In genomic region chr16:66420396-66420795, GRCh38 we compare ENCODE assay signal across 17 cellular contexts. TPM values are rescaled to one million over a fixed set of nuclear protein-coding genes. Genes with fewer than 3 reads are reported as not detected.
A peak's percentile ranks its signal among the peaks of the same experiment; 100 is the strongest.
DNase-seq lines count a peak whose midpoint lies in the region; ATAC-seq and TF ChIP-seq lines count a peak whose summit lies in the region.
"Had no signal": no experiment of that assay in that cellular context is flagged by ENCODE, and none has a peak within 500 bp of the region (broad histone marks: within the 10 kb centered on the region; RNA-seq: fewer than 3 reads in every experiment).

No MANE protein-coding gene starts in this region.

- POLR2A ChIA-PET in IMR-90 (lab: Charles Lee; ENCODE audit: unreplicated experiment): no interaction called here

- H3K36me3 ChIP-seq in IMR-90 (ENCODE audit: control insufficient read depth, insufficient read depth, low read length): no peaks in the 10 kb centered on the region
- H3K36me3 ChIP-seq: BLaER1, HAP-1 had no signal

- H3K27me3 ChIP-seq in IMR-90 (ENCODE audit: control insufficient read depth, insufficient read depth, low read length): peaks cover 47% of the 10 kb centered on the region

- H3K4ac ChIP-seq in IMR-90 (ENCODE audit: low read depth, low read length): no peak overlapping the region

- intact Hi-C loops in IMR-90 (cut with micrococcal nuclease): no loop called here

- no peak overlapping the region for H2BK5ac ChIP-seq in IMR-90 (ENCODE audit: low read depth, low read length, poor library complexity, severe bottlenecking)

- no peak overlapping the region for H2AK9ac ChIP-seq in IMR-90 (replicated peaks; ENCODE audit: low read depth, low read length, poor library complexity)

- H2BK20ac ChIP-seq in IMR-90 (ENCODE audit: low read depth, low read length): no peak overlapping the region

- peaks cover 26% of the 10 kb centered on the region for H3K27me3 Mint-ChIP-seq in activated T-helper 17 cell treated with anti-CD3 and anti-CD28 coated beads, Interleukin-2, amount 50 U/mL, for 72 hours

- H3K27ac ChIP-seq in IMR-90 (ENCODE audit: insufficient read depth, low read length): no peak overlapping the region
- H3K27ac ChIP-seq: BLaER1 had no signal

- no peak for TF ChIP-seq RAD21 in IMR-90 (IDR thresholded peaks at IDR 0.05; ENCODE audit: low read length)

- no peak overlapping the region for H3K18ac ChIP-seq in IMR-90 (ENCODE audit: low read depth, low read length)

- no peak overlapping the region for H2BK15ac ChIP-seq in IMR-90 (ENCODE audit: low read depth, low read length)

- ATAC-seq in IMR-90 (ENCODE audit: low read depth) (no peak), HG03039 (IDR thresholded peaks at IDR 0.05; ENCODE audit: unreplicated experiment) (no peak), HG03354 (IDR thresholded peaks at IDR 0.05; ENCODE audit: poor library complexity, severe bottlenecking, unreplicated experiment) (no peak)
- no peak for ATAC-seq in activated T-helper 17 cell treated with anti-CD3 and anti-CD28 coated beads, Interleukin-2, amount 50 U/mL, for 72 hours (replicated peaks)

- WGBS in IMR-90 (ENCODE audit: extremely low coverage in 2 of 2, insufficient read length in 1 of 2), 2 experiments: no CpG with 5 or more reads among the region's 1 CpG

- H3K4me2 ChIP-seq in IMR-90 (ENCODE audit: low read depth, low read length): no peak overlapping the region
- H3K4me2 ChIP-seq: BLaER1 had no signal

- DNase-seq in IMR-90 (peak; percentile 50), astrocyte of the spinal cord (ENCODE audit: low read depth, low spot score) (peak; percentile 19), fibroblast of peridontal ligament (ENCODE audit: extremely low read depth) (peak; percentile 22), renal cortical epithelial cell (ENCODE audit: low read depth) (peak; percentile 83)
- DNase-seq: 8988T; AML-193; Caco-2; CD8-positive, alpha-beta memory T cell; DND-41; GDM1 had no signal

- dilution Hi-C loops in IMR-90 (cut with HindIII; ENCODE audit: low sequenced_read_pairs, unreplicated experiment): no loop called here

- no peak overlapping the region for H3K27ac Mint-ChIP-seq in activated T-helper 17 cell treated with anti-CD3 and anti-CD28 coated beads, Interleukin-2, amount 50 U/mL, for 72 hours
- H3K27ac Mint-ChIP-seq: CD8-positive, alpha-beta memory T cell had no signal

- H2AK5ac ChIP-seq in IMR-90 (ENCODE audit: low read depth, low read length): no peak overlapping the region

- no peaks in the 10 kb centered on the region for H3K9me3 Mint-ChIP-seq in activated T-helper 17 cell treated with anti-CD3 and anti-CD28 coated beads, Interleukin-2, amount 50 U/mL, for 72 hours
- H3K9me3 Mint-ChIP-seq: CD8-positive, alpha-beta memory T cell had no signal

- H3K23ac ChIP-seq in IMR-90 (ENCODE audit: low read depth, low read length): no peak overlapping the region

- in situ Hi-C loops in IMR-90 (cut with MboI; ENCODE audit: low sequenced_read_pairs) (no loop called here), astrocyte of the spinal cord (cut with HindIII; ENCODE audit: low sequenced_read_pairs) (no loop called here)

- no peak overlapping the region for H3K14ac ChIP-seq in IMR-90 (replicated peaks; ENCODE audit: low read depth, low read length)

- no peaks in the 10 kb centered on the region for H4K20me1 ChIP-seq in IMR-90 (ENCODE audit: insufficient read depth, low read length)
- H4K20me1 ChIP-seq: BLaER1 had no signal

- H3K9me3 ChIP-seq in IMR-90 (ENCODE audit: control insufficient read depth, insufficient read depth, low read length): peaks cover 2% of the 10 kb centered on the region; the same call in 1 of the 2 replicates
- H3K9me3 ChIP-seq: BLaER1, Caco-2, HAP-1 had no signal

- H2BK120ac ChIP-seq in IMR-90 (ENCODE audit: low read depth, low read length): no peak overlapping the region

- H3K79me1 ChIP-seq in IMR-90 (ENCODE audit: low read depth in 1 of 2, low read length in 2 of 2): no peaks in the 10 kb centered on the region

- no peak for TF ChIP-seq POLR2A in IMR-90 (IDR thresholded peaks at IDR 0.05; ENCODE audit: low read depth, low read length)

- no peak overlapping the region for H4K91ac ChIP-seq in IMR-90 (ENCODE audit: insufficient read depth, low read depth, low read length)

- no peak overlapping the region for H2AFZ ChIP-seq in IMR-90 (replicated peaks; ENCODE audit: low read length, poor library complexity)

- no peaks in the 10 kb centered on the region for H3K4me1 ChIP-seq in IMR-90 (ENCODE audit: control insufficient read depth, insufficient read depth, low read length)
- H3K4me1 ChIP-seq: BLaER1, Caco-2, HAP-1 had no signal

- no peak overlapping the region for H4K8ac ChIP-seq in IMR-90 (ENCODE audit: low read depth in 2 of 2, low read length in 2 of 2)

- peaks cover 5% of the 10 kb centered on the region for H3K4me1 Mint-ChIP-seq in activated T-helper 17 cell treated with anti-CD3 and anti-CD28 coated beads, Interleukin-2, amount 50 U/mL, for 72 hours

- H3K9me1 ChIP-seq in IMR-90 (ENCODE audit: insufficient read depth, low read length): no peaks in the 10 kb centered on the region

- no peak overlapping the region for H3K9ac ChIP-seq in IMR-90 (ENCODE audit: low read depth, low read length)
- H3K9ac ChIP-seq: BLaER1 had no signal

- no peak overlapping the region for H3K4me3 Mint-ChIP-seq in activated T-helper 17 cell treated with anti-CD3 and anti-CD28 coated beads, Interleukin-2, amount 50 U/mL, for 72 hours
- H3K4me3 Mint-ChIP-seq: CD8-positive, alpha-beta memory T cell had no signal

- no peak overlapping the region for H4K5ac ChIP-seq in IMR-90 (ENCODE audit: low read depth, low read length)

- CTCF ChIA-PET in IMR-90 (lab: Yijun Ruan, JAX): no interaction called here

- TF ChIP-seq CTCF in IMR-90 (conservative IDR thresholded peaks at IDR 0.05; ENCODE audit: low read depth, low read length) (no peak), astrocyte of the spinal cord (IDR thresholded peaks at IDR 0.05; ENCODE audit: low read depth, low read length) (no peak)

- H3K4me3 ChIP-seq in IMR-90 (ENCODE audit: insufficient read depth, low read depth, low read length) (no peak overlapping the region), astrocyte of the spinal cord (ENCODE audit: low read depth, low read length) (no peak overlapping the region)
- H3K4me3 ChIP-seq: BLaER1, HAP-1 had no signal

- no peak overlapping the region for H3K56ac ChIP-seq in IMR-90 (ENCODE audit: extremely low read depth, insufficient read depth, low read length)

- H3K36me3 Mint-ChIP-seq in activated T-helper 17 cell treated with anti-CD3 and anti-CD28 coated beads, Interleukin-2, amount 50 U/mL, for 72 hours (ENCODE audit: low read depth): no peaks in the 10 kb centered on the region
- H3K36me3 Mint-ChIP-seq: CD8-positive, alpha-beta memory T cell had no signal

- BruUV-seq in IMR-90 (replicated peaks; lab: Mats Ljungman, UMichigan): no TSS peak

TF ChIP-seq in IMR-90, 13 proteins besides CTCF, POLR2A, EP300 and RAD21:
- TF ChIP-seq CHD1 (IDR thresholded peaks at IDR 0.05; ENCODE audit: low read depth, low read length): no peak
- TF ChIP-seq ELK1 (IDR thresholded peaks at IDR 0.05; ENCODE audit: borderline replicate concordance, low read depth, low read length): no peak
- TF ChIP-seq RCOR1 (IDR thresholded peaks at IDR 0.05; ENCODE audit: insufficient replicate concordance, low read length): no peak
- no peak for TF ChIP-seq CEBPB (IDR thresholded peaks at IDR 0.05; ENCODE audit: low read depth, low read length)
- TF ChIP-seq, protein P1, sequence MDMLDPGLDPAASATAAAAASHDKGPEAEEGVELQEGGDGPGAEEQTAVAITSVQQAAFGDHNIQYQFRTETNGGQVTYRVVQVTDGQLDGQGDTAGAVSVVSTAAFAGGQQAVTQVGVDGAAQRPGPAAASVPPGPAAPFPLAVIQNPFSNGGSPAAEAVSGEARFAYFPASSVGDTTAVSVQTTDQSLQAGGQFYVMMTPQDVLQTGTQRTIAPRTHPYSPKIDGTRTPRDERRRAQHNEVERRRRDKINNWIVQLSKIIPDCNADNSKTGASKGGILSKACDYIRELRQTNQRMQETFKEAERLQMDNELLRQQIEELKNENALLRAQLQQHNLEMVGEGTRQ (IDR thresholded peaks at IDR 0.05; ENCODE audit: low read depth, low read length): no peak
- TF ChIP-seq MAFK (IDR thresholded peaks at IDR 0.05; ENCODE audit: low read depth, low read length): no peak
- TF ChIP-seq MXI1 (IDR thresholded peaks at IDR 0.05; ENCODE audit: borderline replicate concordance, low read depth, low read length): no peak
- no peak for TF ChIP-seq NFE2L2 (IDR thresholded peaks at IDR 0.05; ENCODE audit: low read depth, low read length)
- no peak for TF ChIP-seq SMC3 (IDR thresholded peaks at IDR 0.05; ENCODE audit: low read depth, low read length)
- no peak for TF ChIP-seq BHLHE40 (IDR thresholded peaks at IDR 0.05; ENCODE audit: low read depth, low read length)
- TF ChIP-seq RFX5 (IDR thresholded peaks at IDR 0.05; ENCODE audit: low read depth, low read length): no peak
- no peak for TF ChIP-seq FOS (IDR thresholded peaks at IDR 0.05; ENCODE audit: low read depth, low read length)
- no peak for TF ChIP-seq MAZ (IDR thresholded peaks at IDR 0.05; ENCODE audit: borderline replicate concordance, low read depth, low read length)
TF ChIP-seq in IMR-90: peak in this region for 0.

RNA-seq across cellular contexts. Expression of gene BEAN1, which starts 6.7 kb away (rescaled TPM):
- total RNA-seq in IMR-90 (2012; rRNA removed): not detected in 2 replicates
- polyA plus RNA-seq in IMR-90 (2012; rRNA removed): not detected in 2 replicates
- polyA plus RNA-seq in IMR-90 (2012; cell fraction: cytosol; rRNA removed): not detected in 2 replicates
- polyA plus RNA-seq in IMR-90 (2012; cell fraction: nucleus; rRNA removed; ENCODE audit: low replicate concordance): 0.13 TPM in 1 of 2 replicates, not detected in the other
- total RNA-seq in renal cortical epithelial cell: 3.8 and 4.2 TPM in 2 replicates
- total RNA-seq in activated T-helper 17 cell treated with anti-CD3 and anti-CD28 coated beads, Interleukin-2, amount 50 U/mL, for 72 hours: not detected
- total RNA-seq: Caco-2; CD8-positive, alpha-beta memory T cell; H1; HT1080 had no signal

RNA-seq across cellular contexts. Expression of gene CDH5, which starts 53.9 kb away (rescaled TPM):
- not detected in 2 replicates for total RNA-seq in IMR-90 (2012; rRNA removed)
- not detected in 2 replicates for polyA plus RNA-seq in IMR-90 (2012; rRNA removed)
- polyA plus RNA-seq in IMR-90 (2012; cell fraction: cytosol; rRNA removed): not detected in 2 replicates
- 0.02 TPM in 1 of 2 replicates, not detected in the other for polyA plus RNA-seq in IMR-90 (2012; cell fraction: nucleus; rRNA removed; ENCODE audit: low replicate concordance)
- 0.65 and 0.87 TPM in 2 replicates for total RNA-seq in renal cortical epithelial cell
- not detected for total RNA-seq in activated T-helper 17 cell treated with anti-CD3 and anti-CD28 coated beads, Interleukin-2, amount 50 U/mL, for 72 hours
- total RNA-seq: CD8-positive, alpha-beta memory T cell had no signal
- polyA plus RNA-seq: CD8-positive, alpha-beta memory T cell had no signal

Comparison
In these comparisons a context has a peak if more than half of its experiments do, and no peak if none do; other contexts are left out.
1. DNase-seq: peak in every context shown above with its lines; median percentile 83 in renal cortical epithelial cell; 50 in IMR-90; 22 in fibroblast of peridontal ligament; 19 in astrocyte of the spinal cord.